9 cellular contexts compared by ENCODE assay signal in the genomic region with DNA sequence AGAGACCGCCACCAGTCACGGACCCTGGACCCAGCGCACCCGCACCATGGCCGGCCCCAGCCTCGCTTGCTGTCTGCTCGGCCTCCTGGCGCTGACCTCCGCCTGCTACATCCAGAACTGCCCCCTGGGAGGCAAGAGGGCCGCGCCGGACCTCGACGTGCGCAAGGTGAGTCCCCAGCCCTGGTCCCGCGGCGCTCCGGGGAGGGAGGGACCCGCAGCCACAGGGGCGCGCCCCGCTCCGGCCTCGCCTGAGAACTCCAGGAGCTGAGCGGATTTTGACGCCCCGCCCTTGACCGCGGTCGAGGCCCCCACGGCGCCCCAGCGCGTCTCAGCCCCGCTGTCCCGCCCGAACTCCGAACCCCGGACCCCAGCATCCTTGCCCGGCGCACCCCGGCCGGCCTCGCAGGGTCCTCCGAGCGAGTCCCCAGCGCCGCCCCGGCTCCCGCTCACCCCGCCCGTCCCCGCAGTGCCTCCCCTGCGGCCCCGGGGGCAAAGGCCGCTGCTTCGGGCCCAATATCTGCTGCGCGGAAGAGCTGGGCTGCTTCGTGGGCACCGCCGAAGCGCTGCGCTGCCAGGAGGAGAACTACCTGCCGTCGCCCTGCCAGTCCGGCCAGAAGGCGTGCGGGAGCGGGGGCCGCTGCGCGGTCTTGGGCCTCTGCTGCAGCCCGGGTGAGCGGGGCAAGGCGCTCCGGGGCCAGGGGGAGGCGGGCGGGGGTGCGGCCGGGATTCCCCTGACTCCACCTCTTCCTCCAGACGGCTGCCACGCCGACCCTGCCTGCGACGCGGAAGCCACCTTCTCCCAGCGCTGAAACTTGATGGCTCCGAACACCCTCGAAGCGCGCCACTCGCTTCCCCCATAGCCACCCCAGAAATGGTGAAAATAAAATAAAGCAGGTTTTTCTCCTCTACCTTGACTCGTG. TPM values are rescaled to one million over a fixed set of nuclear protein-coding genes. Genes with fewer than 3 reads are reported as not detected.
A peak's percentile ranks its signal among the peaks of the same experiment; 100 is the strongest.
DNase-seq lines count a peak whose midpoint lies in the region; ATAC-seq lines count a peak whose summit lies in the region.
"Had no signal": no experiment of that assay in that cellular context is flagged by ENCODE, and none has a peak within 500 bp of the region (broad histone marks: within the 10 kb centered on the region; RNA-seq: fewer than 3 reads in every experiment).

Gene OXT, plus strand, starts transcription at position 11 of the 920 bp plus-strand sequence. Its CDS starts 36 bp downstream, at position 47.

- DNase-seq in NCI-H146 treated with DMSO at 0.1 percent for 48 hours (lab: John Stamatoyannopoulos, UW; ENCODE audit: unreplicated experiment) (peak; percentile 9), amygdala (lab: John Stamatoyannopoulos, UW) (no peak), NCI-H774 (lab: John Stamatoyannopoulos, UW) (no peak), G401 (ENCODE audit: low spot score) (no peak)
- DNase-seq in activated naive CD4-positive, alpha-beta T cell (lab: John Stamatoyannopoulos, UW) = peak in 3 of 4 experiments; percentile 18 to 68 (median 60)
- peak; percentile 69 for DNase-seq in stimulated activated CD4-positive, alpha-beta T cell treated with anti-CD3 and anti-CD28 coated beads, Interleukin-1b, Interleukin-23, amount 100 ng/mL, for 48 hours

- in situ Hi-C loops in G401 (cut with HindIII; ENCODE audit: low sequenced_read_pairs) = no loop called here

- H3K36me3 ChIP-seq in iPS-18a (ENCODE audit: control insufficient read depth, low read depth, low read length) = no peaks in the 10 kb centered on the region

- peaks cover 27% of the 10 kb centered on the region for H3K27me3 ChIP-seq in iPS-18a (ENCODE audit: control insufficient read depth, insufficient read depth, low read length)

- H3K27ac ChIP-seq in iPS-18a (ENCODE audit: low read length) = no peak within 1 kb of the TSS

- no peak within 1 kb of the TSS for H3K9ac ChIP-seq in iPS-18a (ENCODE audit: low read length)

- ATAC-seq in GM21619 (IDR thresholded peaks at IDR 0.05; ENCODE audit: unreplicated experiment) = no peak

- peak within 1 kb of the TSS; percentile 24 for H3K4me3 ChIP-seq in iPS-18a (ENCODE audit: low read length)

- no peaks in the 10 kb centered on the region for H3K4me1 ChIP-seq in iPS-18a (ENCODE audit: control insufficient read depth, low read depth, low read length)

- H3K9me3 ChIP-seq in iPS-18a (ENCODE audit: control insufficient read depth, low read depth, low read length) = no peaks in the 10 kb centered on the region

RNA-seq across cellular contexts. Expression of gene OXT, which starts in this region (rescaled TPM):
- not detected in 2 replicates for total RNA-seq in G401 (2014; rRNA removed; shearing (Covaris generic))
- total RNA-seq: pulmonary artery endothelial cell had no signal

Comparison
In these comparisons a context has a peak if more than half of its experiments do, and no peak if none do; other contexts are left out.
1. DNase-seq: peak in NCI-H146 treated with DMSO at 0.1 percent for 48 hours (single experiment), activated naive CD4-positive, alpha-beta T cell (3 of 4) and stimulated activated CD4-positive, alpha-beta T cell treated with anti-CD3 and anti-CD28 coated beads, Interleukin-1b, Interleukin-23, amount 100 ng/mL, for 48 hours (single experiment); none in amygdala (0 of 56), NCI-H774 (single experiment) and G401 (single experiment).